In the genomic region with DNA sequence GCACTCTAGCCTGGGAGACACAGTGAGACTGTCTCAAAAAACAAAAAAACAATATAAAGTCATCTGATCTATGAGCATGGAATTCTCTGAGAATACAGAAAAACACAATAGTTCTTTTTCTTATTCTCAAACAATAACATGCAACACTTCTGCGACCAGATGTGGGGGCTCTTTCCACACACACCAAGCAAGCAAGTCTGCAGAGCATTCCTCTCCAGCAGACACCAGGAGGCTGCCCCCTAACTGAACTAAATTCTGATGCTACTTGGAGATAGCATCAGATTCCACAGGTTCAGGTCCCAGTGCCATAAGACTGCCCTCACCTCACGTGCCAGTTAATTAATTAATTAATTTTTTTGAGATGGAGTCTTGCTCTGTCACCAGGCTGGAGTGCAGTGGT, we compare ENCODE assay signal across 37 cellular contexts.
"Had no signal": no experiment of that assay in that cellular context is flagged by ENCODE, and none has a peak within 500 bp of the region (broad histone marks: within the 10 kb centered on the region; RNA-seq: fewer than 3 reads in every experiment).

No MANE protein-coding gene starts in this region.

- ATAC-seq: activated T-cell treated with anti-CD3 and anti-CD28 coated beads, Interleukin-2, amount 50 U/mL, for 4 hours; PC-3 had no signal

- H3K9me3 ChIP-seq: colonic mucosa, SJSA1, SK-N-SH had no signal

- H3K9me3 Mint-ChIP-seq: central memory CD8-positive, alpha-beta T cell had no signal

- FAIRE-seq: TTC549 had no signal

- H3K4me3 Mint-ChIP-seq: activated B cell treated with CpG ODN at 0.5 μM for 24 hours; activated CD4-positive, alpha-beta memory T cell treated with anti-CD3 and anti-CD28 coated beads for 36 hours; activated naive CD4-positive, alpha-beta T cell treated with anti-CD3 and anti-CD28 coated beads, Interleukin-2, amount 10 ng/mL, durations not matched to agents 7 days and 5 days; activated naive CD8-positive, alpha-beta T cell treated with anti-CD3 and anti-CD28 coated beads for 36 hours; activated T-cell treated with anti-CD3 and anti-CD28 coated beads, Interleukin-2, amount 50 U/mL, for 4 hours; activated T-helper 1 cell treated with anti-CD3 and anti-CD28 coated beads, Interleukin-12 subunit alpha, Interleukin-12 subunit beta, Interleukin-2, Interleukin-4 antibody, amounts not matched to agents 30 ng/mL and 10 ng/mL and 1 ng/mL, durations not matched to agents 14 hours and 24 hours and 36 hours; central memory CD8-positive, alpha-beta T cell; T-helper 1 cell treated with Interleukin-12 subunit alpha and Interleukin-12 subunit beta and Interleukin-4 antibody, amounts not matched to agents 30 μg/mL and 1 μg/mL, for 36 hours; T-helper 2 cell treated with Interferon-gamma antibody and Interleukin-4, amounts not matched to agents 5 μg/mL and 100 μg/mL, for 36 hours had no signal

- H3K4me1 Mint-ChIP-seq: activated B cell treated with CpG ODN at 0.5 μM for 24 hours; activated naive CD4-positive, alpha-beta T cell treated with anti-CD3 and anti-CD28 coated beads, Interleukin-2, amount 10 ng/mL, durations not matched to agents 7 days and 5 days; activated naive CD8-positive, alpha-beta T cell treated with anti-CD3 and anti-CD28 coated beads for 36 hours; central memory CD8-positive, alpha-beta T cell had no signal

- DNase-seq: activated B cell treated with CpG ODN at 0.5 μM for 24 hours; activated CD4-positive, alpha-beta memory T cell treated with anti-CD3 and anti-CD28 coated beads for 36 hours; activated CD4-positive, alpha-beta T cell treated with anti-CD3 and anti-CD28 coated beads for 4 hours; activated CD4-positive, alpha-beta T cell treated with anti-CD3 and anti-CD28 coated beads, Interleukin-2, amount 50 U/mL, for 1 hour; activated CD4-positive, CD25-positive, alpha-beta regulatory T cell treated with anti-CD3 and anti-CD28 coated beads, Interleukin-2, amount 50 U/mL, for 72 hours; activated CD8-positive, alpha-beta memory T cell treated with anti-CD3 and anti-CD28 coated beads, Interleukin-2, amount 50 U/mL, for 4 hours; activated gamma-delta T cell treated with Interleukin-2 at 50 U/mL for 16 hours; activated naive CD4-positive, alpha-beta T cell treated with anti-CD3 and anti-CD28 coated beads, Interleukin-2, amount 10 ng/mL, durations not matched to agents 7 days and 5 days; activated naive CD8-positive, alpha-beta T cell treated with anti-CD3 and anti-CD28 coated beads for 36 hours; activated T-cell treated with anti-CD3 and anti-CD28 coated beads for 4 hours; activated T-cell treated with anti-CD3 and anti-CD28 coated beads, Interleukin-2, amount 50 U/mL, for 4 hours; amniotic stem cell; colonic mucosa; MG63; NCI-H1048; NCI-H1105 treated with DMSO at 0.1 percent for 48 hours; NCI-H1436; NCI-H1694; NCI-H2029; NCI-H345; NCI-H510A; NCI-H526; NCI-H748 treated with DMSO at 0.1 percent for 48 hours; NK-92 treated with Interleukin-12 subunit alpha and Interleukin-12 subunit beta, amount 100 ng/mL, for 24 hours; PC-3; Peyer's patch; RPMI8226; SHP77 treated with DMSO at 0.1 percent for 48 hours; SK-N-SH had no signal

- H3K9ac ChIP-seq: SK-N-SH had no signal

- H3K27ac ChIP-seq: ascending aorta, cardiac muscle cell, colonic mucosa, Peyer's patch, SJSA1 had no signal

- H3K4me2 ChIP-seq: SK-N-SH had no signal

- H3K27ac Mint-ChIP-seq: activated B cell treated with CpG ODN at 0.5 μM for 24 hours; activated CD4-positive, alpha-beta memory T cell treated with anti-CD3 and anti-CD28 coated beads for 36 hours; activated naive CD4-positive, alpha-beta T cell treated with anti-CD3 and anti-CD28 coated beads, Interleukin-2, amount 10 ng/mL, durations not matched to agents 7 days and 5 days; activated naive CD8-positive, alpha-beta T cell treated with anti-CD3 and anti-CD28 coated beads for 36 hours; activated T-helper 1 cell treated with anti-CD3 and anti-CD28 coated beads, Interleukin-12 subunit alpha, Interleukin-12 subunit beta, Interleukin-2, Interleukin-4 antibody, amounts not matched to agents 30 ng/mL and 10 ng/mL and 1 ng/mL, durations not matched to agents 14 hours and 24 hours and 36 hours; T-helper 1 cell treated with Interleukin-12 subunit alpha and Interleukin-12 subunit beta and Interleukin-4 antibody, amounts not matched to agents 30 μg/mL and 1 μg/mL, for 36 hours; T-helper 2 cell treated with Interferon-gamma antibody and Interleukin-4, amounts not matched to agents 5 μg/mL and 100 μg/mL, for 36 hours had no signal

- H3K4me3 ChIP-seq: ascending aorta, cardiac muscle cell, colonic mucosa, MG63, Peyer's patch, SJSA1 had no signal

- H3K27me3 ChIP-seq: ascending aorta, cardiac muscle cell, colonic mucosa, MG63, Peyer's patch, SJSA1 had no signal

- H3K4me1 ChIP-seq: ascending aorta, colonic mucosa, Peyer's patch, SJSA1 had no signal

- H3K9me2 ChIP-seq: SK-N-SH had no signal

- H3K36me3 ChIP-seq: cardiac muscle cell, colonic mucosa, MG63, Peyer's patch, SJSA1 had no signal

- H3K27me3 Mint-ChIP-seq: activated B cell treated with CpG ODN at 0.5 μM for 24 hours; activated CD4-positive, alpha-beta memory T cell treated with anti-CD3 and anti-CD28 coated beads for 36 hours; activated naive CD4-positive, alpha-beta T cell treated with anti-CD3 and anti-CD28 coated beads, Interleukin-2, amount 10 ng/mL, durations not matched to agents 7 days and 5 days; activated naive CD8-positive, alpha-beta T cell treated with anti-CD3 and anti-CD28 coated beads for 36 hours; central memory CD8-positive, alpha-beta T cell had no signal
